ENCODE assay signal across 21 cellular contexts in the genomic region with DNA sequence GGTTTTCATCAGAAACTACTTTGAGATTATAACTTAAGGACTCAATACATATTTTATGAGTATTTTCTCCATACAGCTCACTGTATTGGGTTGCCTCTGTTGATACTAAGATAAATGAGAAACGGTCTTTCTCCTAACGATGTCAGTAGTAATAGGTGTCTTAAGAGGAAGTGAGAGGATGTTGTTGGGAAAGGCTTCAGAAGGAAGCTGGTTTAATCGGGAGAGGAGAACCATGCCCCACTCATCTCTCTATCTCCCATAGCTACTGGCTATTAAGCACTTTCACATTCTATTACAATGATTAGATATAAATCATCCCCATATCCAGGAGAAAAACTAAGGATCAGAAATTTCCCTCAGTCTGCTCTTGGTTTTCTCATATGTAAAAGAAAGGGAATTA. TPM values are rescaled to one million over a fixed set of nuclear protein-coding genes. Genes with fewer than 3 reads are reported as not detected.
"Had no signal": no experiment of that assay in that cellular context is flagged by ENCODE, and none has a peak within 500 bp of the region (broad histone marks: within the 10 kb centered on the region; RNA-seq: fewer than 3 reads in every experiment).

No MANE protein-coding gene starts in this region.

- H3K4me3 ChIP-seq: mucosa of descending colon, right atrium auricular region, transverse colon had no signal

- H3K27ac ChIP-seq: right atrium auricular region, transverse colon had no signal

- H3K36me3 ChIP-seq: right atrium auricular region, transverse colon had no signal

- H3K36me3 Mint-ChIP-seq: immature natural killer cell; stimulated activated effector memory CD8-positive, alpha-beta T cell treated with anti-CD3 and anti-CD28 coated beads, Interleukin-12 subunit alpha, Interleukin-12 subunit beta, amount 100 ng/mL, for 72 hours had no signal

- DNase-seq: activated CD4-positive, alpha-beta T cell treated with anti-CD3 and anti-CD28 coated beads, Interleukin-2, amount 50 U/mL, for 4 hours; activated gamma-delta T cell; activated T-cell treated with anti-CD3 and anti-CD28 coated beads, Interleukin-2, amount 50 U/mL, for 4 hours; endodermal cell; glutamatergic neuron; immature natural killer cell; left cardiac atrium; mucosa of descending colon; natural killer cell; nucleus accumbens; small intestine; transverse colon had no signal

- H3K27ac Mint-ChIP-seq: activated naive CD8-positive, alpha-beta T cell; endodermal cell; immature natural killer cell; natural killer cell; stimulated activated effector memory CD8-positive, alpha-beta T cell treated with anti-CD3 and anti-CD28 coated beads, Interleukin-12 subunit alpha, Interleukin-12 subunit beta, amount 100 ng/mL, for 72 hours; T-helper 2 cell treated with Interferon-gamma antibody and Interleukin-4, amounts not matched to agents 5 μg/mL and 100 μg/mL, for 36 hours had no signal

- H3K27me3 ChIP-seq: right atrium auricular region, transverse colon had no signal

- H3K4me1 ChIP-seq: right atrium auricular region, transverse colon had no signal

- H3K4me3 Mint-ChIP-seq: activated naive CD8-positive, alpha-beta T cell; activated T-cell treated with anti-CD3 and anti-CD28 coated beads, Interleukin-2, amount 50 U/mL, for 4 hours; endodermal cell; immature natural killer cell; natural killer cell; stimulated activated effector memory CD8-positive, alpha-beta T cell treated with anti-CD3 and anti-CD28 coated beads, Interleukin-12 subunit alpha, Interleukin-12 subunit beta, amount 100 ng/mL, for 72 hours; T-helper 2 cell treated with Interferon-gamma antibody and Interleukin-4, amounts not matched to agents 5 μg/mL and 100 μg/mL, for 36 hours had no signal

- ATAC-seq: esophagus mucosa; left cardiac atrium; mucosa of descending colon; stimulated activated effector memory CD8-positive, alpha-beta T cell treated with anti-CD3 and anti-CD28 coated beads, Interleukin-12 subunit alpha, Interleukin-12 subunit beta, amount 100 ng/mL, for 72 hours had no signal

- H3K4me1 Mint-ChIP-seq: endodermal cell; immature natural killer cell; natural killer cell; stimulated activated effector memory CD8-positive, alpha-beta T cell treated with anti-CD3 and anti-CD28 coated beads, Interleukin-12 subunit alpha, Interleukin-12 subunit beta, amount 100 ng/mL, for 72 hours had no signal

RNA-seq across cellular contexts. Expression of a gene that starts 2.0 kb away (rescaled TPM):
- total RNA-seq: activated T-cell treated with anti-CD3 and anti-CD28 coated beads, Interleukin-2, amount 50 U/mL, for 4 hours; cerebellum; dermis microvascular lymphatic vessel endothelial cell; endodermal cell had no signal

RNA-seq across cellular contexts. Expression of a gene that starts 28.6 kb away (rescaled TPM):
- total RNA-seq: activated T-cell treated with anti-CD3 and anti-CD28 coated beads, Interleukin-2, amount 50 U/mL, for 4 hours; dermis microvascular lymphatic vessel endothelial cell; endodermal cell; esophagus mucosa; left cardiac atrium; natural killer cell; posterior vena cava; right atrium auricular region; subcutaneous adipose tissue; transverse colon had no signal

RNA-seq across cellular contexts. Expression of a gene that starts 28.8 kb away (rescaled TPM):
- total RNA-seq: activated T-cell treated with anti-CD3 and anti-CD28 coated beads, Interleukin-2, amount 50 U/mL, for 4 hours; cerebellum; dermis microvascular lymphatic vessel endothelial cell; endodermal cell; esophagus mucosa; left cardiac atrium; natural killer cell; posterior vena cava; right atrium auricular region; subcutaneous adipose tissue; transverse colon had no signal

RNA-seq across cellular contexts. Expression of a gene that starts 50.9 kb away (rescaled TPM):
- total RNA-seq: activated T-cell treated with anti-CD3 and anti-CD28 coated beads, Interleukin-2, amount 50 U/mL, for 4 hours; dermis microvascular lymphatic vessel endothelial cell had no signal
